8 cellular contexts compared by ENCODE assay signal in genomic region chr19:48190288-48191284, GRCh38. TPM values are rescaled to one million over a fixed set of nuclear protein-coding genes. Genes with fewer than 3 reads are reported as not detected.
DNase-seq lines count a peak whose midpoint lies in the region; ATAC-seq and TF ChIP-seq lines count a peak whose summit lies in the region.

No MANE protein-coding gene starts in this region.

- no peaks in the 10 kb centered on the region for H3K9me3 Mint-ChIP-seq in T-helper 1 cell treated with Interleukin-12 subunit alpha and Interleukin-12 subunit beta and Interleukin-4 antibody, amounts not matched to agents 30 μg/mL and 1 μg/mL, for 36 hours
- H3K9me3 Mint-ChIP-seq in naive B cell, result no peaks in the 10 kb centered on the region

- H3K4me3 Mint-ChIP-seq in T-helper 1 cell treated with Interleukin-12 subunit alpha and Interleukin-12 subunit beta and Interleukin-4 antibody, amounts not matched to agents 30 μg/mL and 1 μg/mL, for 36 hours, result no peak overlapping the region
- H3K4me3 Mint-ChIP-seq in naive B cell, result no peak overlapping the region

- peaks cover 5% of the 10 kb centered on the region for H3K36me3 ChIP-seq in A673 (ENCODE audit: insufficient read depth, low read length, poor library complexity, severe bottlenecking)
- peaks cover 5% of the 10 kb centered on the region for H3K36me3 ChIP-seq in HUES64 (ENCODE audit: insufficient read depth, low read length)

- 34% methylated on average over 16 of the region's 16 CpGs for WGBS in HUES64

- no peaks in the 10 kb centered on the region for H3K4me1 Mint-ChIP-seq in T-helper 1 cell treated with Interleukin-12 subunit alpha and Interleukin-12 subunit beta and Interleukin-4 antibody, amounts not matched to agents 30 μg/mL and 1 μg/mL, for 36 hours (ENCODE audit: low read depth)
- peaks cover 13 to 18% (median 16%) of the 10 kb centered on the region in 3 donors for H3K4me1 Mint-ChIP-seq in naive B cell

- H3K36me3 Mint-ChIP-seq in T-helper 1 cell treated with Interleukin-12 subunit alpha and Interleukin-12 subunit beta and Interleukin-4 antibody, amounts not matched to agents 30 μg/mL and 1 μg/mL, for 36 hours (ENCODE audit: low read depth), result peaks cover 9% of the 10 kb centered on the region
- H3K36me3 Mint-ChIP-seq in naive B cell, result no peaks in the 10 kb centered on the region

- CTCF ChIA-PET in A673 (lab: Charles Lee), result interaction anchor here (0.6 to 1.4 kb wide), 5 partner anchors 13 to 84 kb away, joined by 3 to 14 read pairs (median 4); no protein-coding TSS in a partner anchor

- POLR2A ChIA-PET in A673 (lab: Charles Lee; ENCODE audit: low non-redundant PET), result no interaction called here

- H3K4me3 ChIP-seq in A673 (ENCODE audit: low read depth, low read length, poor library complexity, severe bottlenecking) (no peak overlapping the region), HUES64 (ENCODE audit: low read length) (peak overlapping the region; percentile 22), cardiac fibroblast (replicated peaks in 1 of 2; ENCODE audit: low read depth in 2 of 2, low read length in 2 of 2) (no peak overlapping the region)

- peaks cover 9% of the 10 kb centered on the region for H3K4me1 ChIP-seq in A673 (ENCODE audit: insufficient read depth, low read length, poor library complexity, severe bottlenecking)
- H3K4me1 ChIP-seq in HUES64 (ENCODE audit: insufficient read depth, low read length), result no peaks in the 10 kb centered on the region

- H3K27ac ChIP-seq in A673 (ENCODE audit: low read depth, low read length, poor library complexity, severe bottlenecking) (peak overlapping the region; percentile 46), HUES64 (ENCODE audit: low read depth, low read length) (peak overlapping the region; percentile 49; the same call in 1 of the 2 replicates)

- intact Hi-C loops in A673 (cut with micrococcal nuclease; ENCODE audit: unreplicated experiment), result no loop called here

- BruUV-seq in A673 (replicated peaks; lab: Mats Ljungman, UMichigan), result no TSS peak

- H3K27me3 ChIP-seq in A673 (replicated peaks; ENCODE audit: insufficient read depth, low read depth, low read length, poor library complexity), result no peaks in the 10 kb centered on the region
- H3K27me3 ChIP-seq in HUES64 (ENCODE audit: insufficient read depth, low read length), result no peaks in the 10 kb centered on the region

- ATAC-seq in naive B cell (ENCODE audit: low read depth in 2 of 2) (peak; percentile 73 to 78), GM21576 (IDR thresholded peaks at IDR 0.05; ENCODE audit: unreplicated experiment) (no peak), GM18519 (IDR thresholded peaks at IDR 0.05; ENCODE audit: low FRiP score, unreplicated experiment) (no peak)

- no peak overlapping the region for H3K9ac ChIP-seq in HUES64 (ENCODE audit: low read depth, low read length)

- H3K9me3 ChIP-seq in A673 (ENCODE audit: low read depth, low read length, poor library complexity, severe bottlenecking) (peaks cover 2% of the 10 kb centered on the region), HUES64 (ENCODE audit: insufficient read depth, low read depth, low read length) (peaks cover 8% of the 10 kb centered on the region)

- peak; percentile 67 for TF ChIP-seq CTCF in A673 (conservative IDR thresholded peaks at IDR 0.05; ENCODE audit: low read depth, low read length)
- TF ChIP-seq CTCF in cardiac fibroblast (IDR thresholded peaks at IDR 0.05; ENCODE audit: low read depth, low read length), result no peak

- H3K27me3 Mint-ChIP-seq in T-helper 1 cell treated with Interleukin-12 subunit alpha and Interleukin-12 subunit beta and Interleukin-4 antibody, amounts not matched to agents 30 μg/mL and 1 μg/mL, for 36 hours (ENCODE audit: low read depth), result no peaks in the 10 kb centered on the region
- no peaks in the 10 kb centered on the region for H3K27me3 Mint-ChIP-seq in naive B cell

- peak overlapping the region; percentile 45 for H3K27ac Mint-ChIP-seq in T-helper 1 cell treated with Interleukin-12 subunit alpha and Interleukin-12 subunit beta and Interleukin-4 antibody, amounts not matched to agents 30 μg/mL and 1 μg/mL, for 36 hours
- no peak overlapping the region for H3K27ac Mint-ChIP-seq in naive B cell

- DNase-seq in A673 (ENCODE audit: low spot score) (peak; percentile 98), cardiac fibroblast (ENCODE audit: low read depth in 2 of 2) (peak; percentile 39 to 40), naive B cell (peak; percentile 16), foreskin melanocyte (no peak)

RNA-seq across cellular contexts. Expression of gene ZSWIM9, which starts 20.1 kb away (rescaled TPM):
- 12.0 and 15.8 TPM in 2 replicates for total RNA-seq in A673 (2021)
- 5.1 TPM for polyA plus RNA-seq in HUES64 (2013, experiment 1 of 2)
- polyA plus RNA-seq in HUES64 (2013, experiment 2 of 2), result 6.9 TPM
- 1 to 10 TPM in 1 of 6 donors, under 1 TPM in 4, not detected in 1; 0.06 to 1.6 (median 0.69) TPM for polyA plus RNA-seq in naive B cell (ENCODE audit: low read depth in 6 of 6)

RNA-seq across cellular contexts. Expression of gene LIG1, which starts 20.4 kb away (rescaled TPM):
- total RNA-seq in A673 (2021), result 200 and 204 TPM in 2 replicates
- 80.5 TPM for polyA plus RNA-seq in HUES64 (2013, experiment 1 of 2)
- polyA plus RNA-seq in HUES64 (2013, experiment 2 of 2), result 73.7 TPM
- 10 to 100 TPM; 13.6 to 30.9 (median 23.5) TPM for polyA plus RNA-seq in naive B cell (ENCODE audit: low read depth in 6 of 6)

Comparison
In these comparisons a context has a peak if more than half of its experiments do, and no peak if none do; other contexts are left out.
1. ATAC-seq: peak in naive B cell (2 of 2); none in GM21576 (single experiment) and GM18519 (single experiment).